17 cellular contexts compared by ENCODE assay signal in the genomic region with DNA sequence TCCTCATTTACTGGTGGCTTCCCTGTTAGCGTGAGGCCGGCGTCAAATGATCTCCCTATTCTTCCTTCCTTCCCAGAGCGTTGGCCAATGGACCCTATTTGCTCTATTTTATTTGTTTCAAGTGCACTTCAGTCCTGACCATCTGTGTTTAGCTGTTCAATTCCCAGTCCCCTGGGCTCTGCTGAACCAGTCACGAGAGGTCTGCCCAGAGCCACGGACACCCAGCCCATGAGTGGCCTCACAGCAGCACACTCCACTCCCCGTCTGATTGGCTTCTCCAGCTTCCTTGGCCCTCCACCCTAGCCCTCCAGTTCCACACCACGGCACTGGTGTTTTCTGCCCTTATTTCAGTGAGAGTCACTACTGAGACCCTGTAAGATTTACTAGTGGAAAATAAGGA.
DNase-seq lines count a peak whose midpoint lies in the region; ATAC-seq and TF ChIP-seq lines count a peak whose summit lies in the region.
"Had no signal": no experiment of that assay in that cellular context is flagged by ENCODE, and none has a peak within 500 bp of the region (broad histone marks: within the 10 kb centered on the region; RNA-seq: fewer than 3 reads in every experiment).

No MANE protein-coding gene starts in this region.

- peaks cover 25% of the 10 kb centered on the region for H3K4me1 Mint-ChIP-seq in type B pancreatic cell (ENCODE audit: unreplicated experiment)
- H3K4me1 Mint-ChIP-seq: memory B cell; stimulated activated naive CD8-positive, alpha-beta T cell treated with anti-CD3 and anti-CD28 coated beads, Interleukin-15, amount 100 ng/mL, for 72 hours had no signal

- DNase-seq in ascending aorta (ENCODE audit: low spot score in 2 of 2), result no peak
- no peak for DNase-seq in heart right ventricle
- no peak for DNase-seq in transverse colon
- DNase-seq in midbrain (lab: John Stamatoyannopoulos, UW), result no peak
- DNase-seq in stimulated activated CD8-positive, alpha-beta memory T cell treated with anti-CD3 and anti-CD28 coated beads, Interleukin-4, amount 100 ng/mL, for 48 hours, result no peak
- DNase-seq in type B pancreatic cell (ENCODE audit: extremely low spot score, unreplicated experiment), result no peak
- DNase-seq: activated CD4-positive, CD25-positive, alpha-beta regulatory T cell treated with anti-CD3 and anti-CD28 coated beads, Interleukin-2, amount 50 U/mL, for 72 hours; activated CD8-positive, alpha-beta memory T cell treated with anti-CD3 and anti-CD28 coated beads, Interleukin-2, amount 50 U/mL, for 48 hours; activated naive CD4-positive, alpha-beta T cell treated with anti-CD3 and anti-CD28 coated beads for 36 hours; C1 segment of cervical spinal cord; DMS79 treated with DMSO at 0.1 percent for 48 hours; NCI-H146; NCI-H345; nucleus accumbens; stimulated activated naive CD8-positive, alpha-beta T cell treated with anti-CD3 and anti-CD28 coated beads, Interleukin-15, amount 100 ng/mL, for 72 hours had no signal

- no peak for TF ChIP-seq POLR2A in transverse colon (IDR thresholded peaks at IDR 0.05)

- no peaks in the 10 kb centered on the region for H3K9me3 ChIP-seq in ascending aorta
- no peaks in the 10 kb centered on the region for H3K9me3 ChIP-seq in heart right ventricle
- no peaks in the 10 kb centered on the region for H3K9me3 ChIP-seq in neural cell (ENCODE audit: low read length)
- H3K9me3 ChIP-seq in transverse colon, result no peaks in the 10 kb centered on the region

- H3K27me3 ChIP-seq in ascending aorta, result no peaks in the 10 kb centered on the region
- no peaks in the 10 kb centered on the region for H3K27me3 ChIP-seq in heart right ventricle
- no peaks in the 10 kb centered on the region for H3K27me3 ChIP-seq in neural cell (ENCODE audit: insufficient read depth, low read depth, low read length)
- no peaks in the 10 kb centered on the region for H3K27me3 ChIP-seq in transverse colon

- peaks cover 9% of the 10 kb centered on the region for H3K36me3 Mint-ChIP-seq in type B pancreatic cell
- H3K36me3 Mint-ChIP-seq: memory B cell had no signal

- H3K9me2 ChIP-seq in neural cell (ENCODE audit: insufficient read depth, low read length), result no peaks in the 10 kb centered on the region

- TF ChIP-seq EP300 in neural cell (conservative IDR thresholded peaks at IDR 0.05; ENCODE audit: poor library complexity, severe bottlenecking), result peak; percentile 5
- no peak for TF ChIP-seq EP300 in transverse colon (IDR thresholded peaks at IDR 0.05; ENCODE audit: low read depth)

- H3K36me3 ChIP-seq in ascending aorta (no peaks in the 10 kb centered on the region), heart right ventricle (peaks cover 0 to 48% (median 0%) of the 10 kb centered on the region in 9 donors), neural cell (ENCODE audit: insufficient read depth, low read length) (no peaks in the 10 kb centered on the region), transverse colon (no peaks in the 10 kb centered on the region)

- H3K4me1 ChIP-seq in ascending aorta (peaks cover 2 to 25% of the 10 kb centered on the region in 2 donors), heart right ventricle (peaks cover 0 to 47% (median 17%) of the 10 kb centered on the region in 9 donors), transverse colon (peaks cover 8 to 48% (median 16%) of the 10 kb centered on the region in 4 donors)

- H3K4me2 ChIP-seq in neural cell (ENCODE audit: low read length), result no peak overlapping the region

- H3K9ac ChIP-seq in neural cell (ENCODE audit: low read length), result no peak overlapping the region

- intact Hi-C loops in ascending aorta (cut with DNase I), result no loop called here
- intact Hi-C loops in heart right ventricle (cut with DNase I), result loop anchor here in 5 of 10 donors (10.0 kb wide), 3 partner anchors 78 to 172 kb away; no protein-coding TSS in a partner anchor
- intact Hi-C loops in transverse colon (cut with DNase I; ENCODE audit: low total_unique reads), result no loop called here

- H3F3A ChIP-seq in neural cell (ENCODE audit: insufficient read depth, low read length, poor library complexity, severe bottlenecking), result no peaks in the 10 kb centered on the region

- peak overlapping the region; percentile 65 to 76 for H3K27ac ChIP-seq in ascending aorta
- H3K27ac ChIP-seq in heart right ventricle, result peak overlapping the region; percentile 1 to 75 (median 51)
- H3K27ac ChIP-seq in neural cell (ENCODE audit: low read length), result peak overlapping the region; percentile 40
- H3K27ac ChIP-seq in transverse colon, result peak overlapping the region; percentile 68 to 92 (median 86)

- H3K4me3 ChIP-seq in ascending aorta (no peak overlapping the region), heart right ventricle (no peak overlapping the region), neural cell (ENCODE audit: low read length) (no peak overlapping the region), transverse colon (no peak overlapping the region)

- TF ChIP-seq CTCF in ascending aorta (IDR thresholded peaks at IDR 0.05), result no peak
- no peak for TF ChIP-seq CTCF in heart right ventricle (IDR thresholded peaks at IDR 0.05)
- no peak for TF ChIP-seq CTCF in neural cell (IDR thresholded peaks at IDR 0.05; ENCODE audit: poor library complexity, severe bottlenecking)
- no peak for TF ChIP-seq CTCF in transverse colon (IDR thresholded peaks at IDR 0.05)
- TF ChIP-seq CTCF in type B pancreatic cell (conservative IDR thresholded peaks at IDR 0.05), result no peak

- TF ChIP-seq RAD21 in neural cell (conservative IDR thresholded peaks at IDR 0.05), result no peak

- no peaks in the 10 kb centered on the region for H3K79me2 ChIP-seq in neural cell (replicated peaks; ENCODE audit: insufficient read depth, low read length)

- no peaks in the 10 kb centered on the region for H3K27me3 Mint-ChIP-seq in type B pancreatic cell
- H3K27me3 Mint-ChIP-seq: stimulated activated naive CD8-positive, alpha-beta T cell treated with anti-CD3 and anti-CD28 coated beads, Interleukin-15, amount 100 ng/mL, for 72 hours had no signal

- no peaks in the 10 kb centered on the region for H4K20me1 ChIP-seq in neural cell (ENCODE audit: insufficient read depth)

- no peaks in the 10 kb centered on the region for H3K9me3 Mint-ChIP-seq in type B pancreatic cell
- H3K9me3 Mint-ChIP-seq: activated naive CD4-positive, alpha-beta T cell treated with anti-CD3 and anti-CD28 coated beads for 36 hours; memory B cell; stimulated activated naive CD8-positive, alpha-beta T cell treated with anti-CD3 and anti-CD28 coated beads, Interleukin-15, amount 100 ng/mL, for 72 hours had no signal

- in situ Hi-C loops in transverse colon (cut with MboI; ENCODE audit: low pct_ligation_motif_present in 1 of 4, low pct_unique_long_range_greater_than_20kb in 1 of 4, low sequenced_read_pairs in 3 of 4), result no loop called here

- H3K4me3 Mint-ChIP-seq in type B pancreatic cell, result no peak overlapping the region
- H3K4me3 Mint-ChIP-seq: activated naive CD4-positive, alpha-beta T cell treated with anti-CD3 and anti-CD28 coated beads for 36 hours; memory B cell; stimulated activated naive CD8-positive, alpha-beta T cell treated with anti-CD3 and anti-CD28 coated beads, Interleukin-15, amount 100 ng/mL, for 72 hours had no signal

- 70 to 81% methylated on average over 8 of the region's 8 CpGs for WGBS in heart right ventricle, 2 donors
- WGBS in transverse colon (ENCODE audit: low coverage in 1 of 2), 2 donors, result 76% methylated on average over 3 to 8 of the region's 8 CpGs

- peak; percentile 9 to 63 (median 48) for ATAC-seq in heart right ventricle
- ATAC-seq: stimulated activated naive CD8-positive, alpha-beta T cell treated with anti-CD3 and anti-CD28 coated beads, Interleukin-15, amount 100 ng/mL, for 72 hours had no signal

- H2AFZ ChIP-seq in neural cell (ENCODE audit: low read depth, low read length), result no peak overlapping the region

- no peak overlapping the region for H3K27ac Mint-ChIP-seq in type B pancreatic cell
- H3K27ac Mint-ChIP-seq: activated naive CD4-positive, alpha-beta T cell treated with anti-CD3 and anti-CD28 coated beads for 36 hours; memory B cell had no signal

TF ChIP-seq in neural cell, 6 proteins besides CTCF, POLR2A, EP300 and RAD21:
- TF ChIP-seq EZH2 (IDR thresholded peaks at IDR 0.05; ENCODE audit: borderline replicate concordance, insufficient read depth, low read length, poor library complexity, severe bottlenecking) (no peak), MXI1 (conservative IDR thresholded peaks at IDR 0.05; ENCODE audit: poor library complexity, severe bottlenecking) (no peak), SMC3 (conservative IDR thresholded peaks at IDR 0.05; ENCODE audit: poor library complexity) (no peak), POLR2AphosphoS5 (IDR thresholded peaks at IDR 0.05) (no peak), TAF1 (IDR thresholded peaks at IDR 0.05; ENCODE audit: low read depth) (no peak)
- TF ChIP-seq, protein P1, sequence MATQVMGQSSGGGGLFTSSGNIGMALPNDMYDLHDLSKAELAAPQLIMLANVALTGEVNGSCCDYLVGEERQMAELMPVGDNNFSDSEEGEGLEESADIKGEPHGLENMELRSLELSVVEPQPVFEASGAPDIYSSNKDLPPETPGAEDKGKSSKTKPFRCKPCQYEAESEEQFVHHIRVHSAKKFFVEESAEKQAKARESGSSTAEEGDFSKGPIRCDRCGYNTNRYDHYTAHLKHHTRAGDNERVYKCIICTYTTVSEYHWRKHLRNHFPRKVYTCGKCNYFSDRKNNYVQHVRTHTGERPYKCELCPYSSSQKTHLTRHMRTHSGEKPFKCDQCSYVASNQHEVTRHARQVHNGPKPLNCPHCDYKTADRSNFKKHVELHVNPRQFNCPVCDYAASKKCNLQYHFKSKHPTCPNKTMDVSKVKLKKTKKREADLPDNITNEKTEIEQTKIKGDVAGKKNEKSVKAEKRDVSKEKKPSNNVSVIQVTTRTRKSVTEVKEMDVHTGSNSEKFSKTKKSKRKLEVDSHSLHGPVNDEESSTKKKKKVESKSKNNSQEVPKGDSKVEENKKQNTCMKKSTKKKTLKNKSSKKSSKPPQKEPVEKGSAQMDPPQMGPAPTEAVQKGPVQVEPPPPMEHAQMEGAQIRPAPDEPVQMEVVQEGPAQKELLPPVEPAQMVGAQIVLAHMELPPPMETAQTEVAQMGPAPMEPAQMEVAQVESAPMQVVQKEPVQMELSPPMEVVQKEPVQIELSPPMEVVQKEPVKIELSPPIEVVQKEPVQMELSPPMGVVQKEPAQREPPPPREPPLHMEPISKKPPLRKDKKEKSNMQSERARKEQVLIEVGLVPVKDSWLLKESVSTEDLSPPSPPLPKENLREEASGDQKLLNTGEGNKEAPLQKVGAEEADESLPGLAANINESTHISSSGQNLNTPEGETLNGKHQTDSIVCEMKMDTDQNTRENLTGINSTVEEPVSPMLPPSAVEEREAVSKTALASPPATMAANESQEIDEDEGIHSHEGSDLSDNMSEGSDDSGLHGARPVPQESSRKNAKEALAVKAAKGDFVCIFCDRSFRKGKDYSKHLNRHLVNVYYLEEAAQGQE (IDR thresholded peaks at IDR 0.05; ENCODE audit: borderline replicate concordance), result no peak
